Comparison of ENCODE assay signal across 1 cellular context in the genomic region with DNA sequence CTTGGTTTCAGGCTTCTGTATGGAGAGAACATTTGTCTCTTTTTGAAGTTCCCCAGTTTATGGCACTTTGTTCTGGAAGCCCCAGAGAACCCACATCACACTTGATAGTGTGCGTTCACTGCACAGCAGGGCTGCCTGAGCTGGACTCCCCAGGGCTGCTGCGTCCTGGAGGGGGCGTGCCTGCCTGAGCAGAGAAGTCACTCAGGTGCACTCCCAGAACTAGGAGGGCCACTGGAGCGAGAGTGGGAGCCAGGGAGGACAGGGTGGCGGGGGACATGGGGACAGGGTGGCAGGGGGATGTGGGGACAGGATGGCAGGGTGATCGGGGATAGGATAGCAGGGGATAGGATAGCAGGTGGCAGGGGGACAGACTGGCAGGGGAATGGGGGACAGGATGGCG.
TF ChIP-seq lines count a peak whose summit lies in the region.

No MANE protein-coding gene starts in this region.

TF ChIP-seq in K562, 482 proteins besides CTCF, POLR2A, EP300 and RAD21:
- TF ChIP-seq NONO (IDR thresholded peaks at IDR 0.05; ENCODE audit: low read depth in 2 of 2, low read length in 1 of 2), result no peak
- no peak for TF ChIP-seq CAMTA2 (CRISPR knock-in tag; conservative IDR thresholded peaks at IDR 0.05)
- no peak for TF ChIP-seq ZBTB17 (CRISPR knock-in tag; IDR thresholded peaks at IDR 0.05)
TF ChIP-seq in K562: peak in this region for 0.
